8 cellular contexts compared by ENCODE assay signal in the genomic region with DNA sequence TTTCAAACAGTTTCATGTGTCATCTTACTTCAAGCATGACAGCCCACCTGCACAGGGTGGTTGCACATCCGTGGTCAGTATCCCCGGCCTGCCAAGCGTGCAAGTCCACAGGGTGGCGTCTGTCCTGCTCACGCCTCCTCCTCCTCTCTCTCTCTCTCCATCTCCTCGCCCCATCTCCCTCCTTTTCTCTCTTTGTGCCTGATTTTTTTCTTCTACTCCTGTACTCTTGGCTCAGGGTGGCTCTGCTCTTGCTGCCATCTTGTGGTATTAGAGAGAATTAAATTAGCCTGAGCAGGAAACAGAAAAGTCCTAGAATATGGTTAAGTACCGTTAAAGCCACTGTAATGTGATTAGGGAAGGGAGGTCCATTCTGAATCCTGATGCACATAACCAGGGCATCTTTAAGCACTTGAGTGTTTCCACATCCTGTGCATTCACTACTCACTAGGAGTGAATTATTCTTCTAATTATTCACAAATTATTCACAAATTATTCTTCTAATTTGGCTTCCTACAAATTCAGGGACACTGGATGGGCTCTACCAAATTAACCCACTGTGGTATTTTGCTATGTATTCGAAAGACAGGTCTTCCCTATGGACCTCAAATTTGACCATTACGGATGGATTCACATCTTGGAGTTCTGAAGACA. TPM values are rescaled to one million over a fixed set of nuclear protein-coding genes. Genes with fewer than 3 reads are reported as not detected.
DNase-seq lines count a peak whose midpoint lies in the region; ATAC-seq, FAIRE-seq and TF ChIP-seq lines count a peak whose summit lies in the region.

No MANE protein-coding gene starts in this region.

- WGBS in testis, 2 donors: 31 to 38% methylated on average over 9 of the region's 9 CpGs

- no peaks in the 10 kb centered on the region for H3K27me3 ChIP-seq in BLaER1
- no peaks in the 10 kb centered on the region for H3K27me3 ChIP-seq in HCT116 (ENCODE audit: insufficient read depth, low read length)
- H3K27me3 ChIP-seq in breast epithelium: no peaks in the 10 kb centered on the region
- H3K27me3 ChIP-seq in testis: no peaks in the 10 kb centered on the region

- peak; percentile 98 for ATAC-seq in HCT116

- no peaks in the 10 kb centered on the region for H3K4me1 Mint-ChIP-seq in activated CD4-positive, alpha-beta memory T cell treated with anti-CD3 and anti-CD28 coated beads for 36 hours (ENCODE audit: low read depth)
- H3K4me1 Mint-ChIP-seq in activated T-helper 1 cell treated with anti-CD3 and anti-CD28 coated beads, Interleukin-12 subunit alpha, Interleukin-12 subunit beta, Interleukin-2, Interleukin-4 antibody, amounts not matched to agents 30 ng/mL and 10 ng/mL and 1 ng/mL, durations not matched to agents 14 hours and 24 hours and 36 hours (ENCODE audit: low read depth): peaks cover 5% of the 10 kb centered on the region

- BruUV-seq in HCT116 (replicated peaks; lab: Mats Ljungman, UMichigan): no TSS peak

- H3K9me3 ChIP-seq in BLaER1: peaks cover 6% of the 10 kb centered on the region; the same call in 1 of the 2 replicates
- no peaks in the 10 kb centered on the region for H3K9me3 ChIP-seq in HCT116 (ENCODE audit: control insufficient read depth in 1 of 2, insufficient read depth in 1 of 2, low read depth in 1 of 2, low read length in 2 of 2)
- H3K9me3 ChIP-seq in breast epithelium: no peaks in the 10 kb centered on the region
- H3K9me3 ChIP-seq in testis: no peaks in the 10 kb centered on the region

- H3K27ac ChIP-seq in BLaER1 (no peak overlapping the region), HCT116 (ENCODE audit: low read depth, low read length) (no peak overlapping the region), breast epithelium (no peak overlapping the region), testis (no peak overlapping the region)

- CTCF ChIA-PET in HCT116 (lab: Charles Lee): interaction anchor here (1.3 to 2.3 kb wide), 4 partner anchors 10 to 38 kb away, joined by 3 to 20 read pairs (median 8); no protein-coding TSS in a partner anchor
- CTCF ChIA-PET in activated CD4-positive, alpha-beta memory T cell treated with anti-CD3 and anti-CD28 coated beads for 36 hours (lab: Charles Lee): interaction anchor here (1.2 to 2.9 kb wide), 5 partner anchors 10 to 130 kb away, joined by 5 to 25 read pairs (median 6); no protein-coding TSS in a partner anchor

- RAD21 ChIA-PET in HCT116 (lab: Charles Lee; ENCODE audit: low non-redundant PET in 1 of 2, low total read pairs in 2 of 2, uncharacterized antibody in 2 of 2, unreplicated experiment in 2 of 2): interaction anchor here in 1 of 2 experiments (1.4 kb wide), 1 partner anchor 38 kb away, joined by 5 read pairs; no protein-coding TSS in a partner anchor

- TF ChIP-seq POLR2A in HCT116 (IDR thresholded peaks at IDR 0.05; ENCODE audit: borderline replicate concordance, extremely low read depth, insufficient read depth, insufficient read length): no peak
- TF ChIP-seq POLR2A in breast epithelium (IDR thresholded peaks at IDR 0.05): no peak
- TF ChIP-seq POLR2A in testis (IDR thresholded peaks at IDR 0.05): no peak

- no peaks in the 10 kb centered on the region for H3K79me2 ChIP-seq in HCT116 (ENCODE audit: insufficient read depth, low read length)

- DNase-seq in HCT116 (ENCODE audit: low read depth, low spot score) (peak; percentile 82), NCI-H526 (lab: John Stamatoyannopoulos, UW) (peak; percentile 38 to 63), breast epithelium (ENCODE audit: low spot score in 2 of 2) (no peak), testis (peak; percentile 67)
- no peak for DNase-seq in activated CD4-positive, alpha-beta memory T cell treated with anti-CD3 and anti-CD28 coated beads for 36 hours
- no peak for DNase-seq in activated T-helper 1 cell treated with anti-CD3 and anti-CD28 coated beads, Interleukin-12 subunit alpha, Interleukin-12 subunit beta, Interleukin-2, Interleukin-4 antibody, amounts not matched to agents 30 ng/mL and 10 ng/mL and 1 ng/mL, durations not matched to agents 14 hours and 24 hours and 36 hours (ENCODE audit: low spot score)

- no peak overlapping the region for H3K4me3 Mint-ChIP-seq in activated CD4-positive, alpha-beta memory T cell treated with anti-CD3 and anti-CD28 coated beads for 36 hours
- H3K4me3 Mint-ChIP-seq in activated T-helper 1 cell treated with anti-CD3 and anti-CD28 coated beads, Interleukin-12 subunit alpha, Interleukin-12 subunit beta, Interleukin-2, Interleukin-4 antibody, amounts not matched to agents 30 ng/mL and 10 ng/mL and 1 ng/mL, durations not matched to agents 14 hours and 24 hours and 36 hours: no peak overlapping the region

- H3K27ac Mint-ChIP-seq in activated CD4-positive, alpha-beta memory T cell treated with anti-CD3 and anti-CD28 coated beads for 36 hours: no peak overlapping the region
- no peak overlapping the region for H3K27ac Mint-ChIP-seq in activated T-helper 1 cell treated with anti-CD3 and anti-CD28 coated beads, Interleukin-12 subunit alpha, Interleukin-12 subunit beta, Interleukin-2, Interleukin-4 antibody, amounts not matched to agents 30 ng/mL and 10 ng/mL and 1 ng/mL, durations not matched to agents 14 hours and 24 hours and 36 hours

- H3K9ac ChIP-seq in BLaER1 (no peak overlapping the region), HCT116 (ENCODE audit: low read length) (no peak overlapping the region)

- peak; percentile 85 for FAIRE-seq in islet of Langerhans (lab: Jason Lieb, UNC)

- H3K27me3 Mint-ChIP-seq in activated CD4-positive, alpha-beta memory T cell treated with anti-CD3 and anti-CD28 coated beads for 36 hours: peaks cover 2% of the 10 kb centered on the region
- H3K27me3 Mint-ChIP-seq in activated T-helper 1 cell treated with anti-CD3 and anti-CD28 coated beads, Interleukin-12 subunit alpha, Interleukin-12 subunit beta, Interleukin-2, Interleukin-4 antibody, amounts not matched to agents 30 ng/mL and 10 ng/mL and 1 ng/mL, durations not matched to agents 14 hours and 24 hours and 36 hours (ENCODE audit: insufficient read depth): peaks cover 19% of the 10 kb centered on the region

- intact Hi-C loops in HCT116 (cut with micrococcal nuclease) (loop anchor here (1.0 kb wide), 2 partner anchors 39 to 131 kb away; no protein-coding TSS in a partner anchor), breast epithelium (cut with DNase I; ENCODE audit: low total_unique reads) (no loop called here), testis (cut with DNase I; ENCODE audit: low total_unique reads) (no loop called here)
- intact Hi-C loops in activated CD4-positive, alpha-beta memory T cell treated with anti-CD3 and anti-CD28 coated beads for 36 hours (cut with micrococcal nuclease): loop anchor here (2.0 kb wide), 1 partner anchor 38 kb away; no protein-coding TSS in a partner anchor
- intact Hi-C loops in activated T-helper 1 cell treated with anti-CD3 and anti-CD28 coated beads, Interleukin-12 subunit alpha, Interleukin-12 subunit beta, Interleukin-2, Interleukin-4 antibody, amounts not matched to agents 30 ng/mL and 10 ng/mL and 1 ng/mL, durations not matched to agents 14 hours and 24 hours and 36 hours (cut with micrococcal nuclease): loop anchor here (5.0 kb wide), 1 partner anchor 129 kb away; no protein-coding TSS in a partner anchor

- POLR2A ChIA-PET in HCT116 (lab: Charles Lee): no interaction called here
- POLR2A ChIA-PET in activated CD4-positive, alpha-beta memory T cell treated with anti-CD3 and anti-CD28 coated beads for 36 hours (lab: Charles Lee): no interaction called here

- H3K4me3 ChIP-seq in BLaER1 (no peak overlapping the region), HCT116 (replicated peaks in 1 of 2; ENCODE audit: low read depth in 1 of 2, low read length in 2 of 2) (no peak overlapping the region), breast epithelium (no peak overlapping the region), testis (no peak overlapping the region)

- peak; percentile 83 for TF ChIP-seq RAD21 in HCT116 (IDR thresholded peaks at IDR 0.05; ENCODE audit: low read depth)

- TF ChIP-seq CTCF in HCT116 (IDR thresholded peaks at IDR 0.05 in 2 of 3, conservative IDR thresholded peaks at IDR 0.05 in 1 of 3; ENCODE audit: borderline replicate concordance in 1 of 3, insufficient read depth in 1 of 3, low read depth in 2 of 3, low read length in 2 of 3) (peak; percentile 73 to 97 (median 83)), breast epithelium (IDR thresholded peaks at IDR 0.05) (peak; percentile 60 to 78 (median 76)), testis (IDR thresholded peaks at IDR 0.05) (peak; percentile 56 to 78 (median 73))

- H3K9me3 Mint-ChIP-seq in activated CD4-positive, alpha-beta memory T cell treated with anti-CD3 and anti-CD28 coated beads for 36 hours: no peaks in the 10 kb centered on the region
- H3K9me3 Mint-ChIP-seq in activated T-helper 1 cell treated with anti-CD3 and anti-CD28 coated beads, Interleukin-12 subunit alpha, Interleukin-12 subunit beta, Interleukin-2, Interleukin-4 antibody, amounts not matched to agents 30 ng/mL and 10 ng/mL and 1 ng/mL, durations not matched to agents 14 hours and 24 hours and 36 hours: no peaks in the 10 kb centered on the region

- H3K9me2 ChIP-seq in HCT116 (ENCODE audit: insufficient read depth): no peaks in the 10 kb centered on the region

- no peaks in the 10 kb centered on the region for H4K20me1 ChIP-seq in BLaER1
- H4K20me1 ChIP-seq in HCT116 (ENCODE audit: insufficient read depth): no peaks in the 10 kb centered on the region

- no peaks in the 10 kb centered on the region for H3K36me3 ChIP-seq in BLaER1
- H3K36me3 ChIP-seq in HCT116 (ENCODE audit: control insufficient read depth in 1 of 2, insufficient read depth in 2 of 2, low read length in 2 of 2): no peaks in the 10 kb centered on the region
- H3K36me3 ChIP-seq in breast epithelium: no peaks in the 10 kb centered on the region
- no peaks in the 10 kb centered on the region for H3K36me3 ChIP-seq in testis (ENCODE audit: low read depth, missing control alignments)

- H3K4me2 ChIP-seq in BLaER1 (peak overlapping the region; percentile 34), HCT116 (ENCODE audit: low read length) (peak overlapping the region; percentile 8; the same call in 1 of the 2 replicates)

- H3K4me1 ChIP-seq in BLaER1: peaks cover 9% of the 10 kb centered on the region; the same call in 1 of the 2 replicates
- peaks cover 0 to 5% of the 10 kb centered on the region in 2 experiments; a peak in 1 of 4 replicates for H3K4me1 ChIP-seq in HCT116 (ENCODE audit: control insufficient read depth in 1 of 2, insufficient read depth in 2 of 2, low read length in 2 of 2)
- no peaks in the 10 kb centered on the region for H3K4me1 ChIP-seq in breast epithelium
- H3K4me1 ChIP-seq in testis: peaks cover 4% of the 10 kb centered on the region

- no peaks in the 10 kb centered on the region for H3K36me3 Mint-ChIP-seq in activated CD4-positive, alpha-beta memory T cell treated with anti-CD3 and anti-CD28 coated beads for 36 hours
- H3K36me3 Mint-ChIP-seq in activated T-helper 1 cell treated with anti-CD3 and anti-CD28 coated beads, Interleukin-12 subunit alpha, Interleukin-12 subunit beta, Interleukin-2, Interleukin-4 antibody, amounts not matched to agents 30 ng/mL and 10 ng/mL and 1 ng/mL, durations not matched to agents 14 hours and 24 hours and 36 hours (ENCODE audit: low read depth): no peaks in the 10 kb centered on the region

- H2AFZ ChIP-seq in HCT116 (ENCODE audit: low read depth, low read length, poor library complexity, severe bottlenecking): peak overlapping the region; percentile 93

RNA-seq across cellular contexts. Expression of gene DTX1, which starts 25.5 kb away (rescaled TPM):
- total RNA-seq in HCT116 (2021; ENCODE audit: unreplicated experiment): not detected
- polyA plus RNA-seq in HCT116 (2012): 0.55 and 0.62 TPM in 2 replicates
- total RNA-seq in breast epithelium: 10 to 100 TPM in 2 of 3 donors, 1 to 10 TPM in 1; 7.9 to 46.6 (median 20.0) TPM
- total RNA-seq in testis: 10 to 100 TPM; 22.8 to 26.9 TPM
- 15.0 TPM for polyA plus RNA-seq in testis (ENCODE audit: insufficient read depth, low read depth, low replicate concordance)
- total RNA-seq in activated CD4-positive, alpha-beta memory T cell treated with anti-CD3 and anti-CD28 coated beads for 36 hours: 10 to 100 TPM; 11.0 to 12.4 TPM
- total RNA-seq in activated T-helper 1 cell treated with anti-CD3 and anti-CD28 coated beads, Interleukin-12 subunit alpha, Interleukin-12 subunit beta, Interleukin-2, Interleukin-4 antibody, amounts not matched to agents 30 ng/mL and 10 ng/mL and 1 ng/mL, durations not matched to agents 14 hours and 24 hours and 36 hours: 0.29 TPM in 2 replicates

RNA-seq across cellular contexts. Expression of gene OAS2, which starts 52.7 kb away (rescaled TPM):
- total RNA-seq in HCT116 (2021; ENCODE audit: unreplicated experiment): 0.30 TPM
- polyA plus RNA-seq in HCT116 (2012): 0.03 and 0.12 TPM in 2 replicates
- total RNA-seq in breast epithelium: 1 to 10 TPM; 6.2 to 9.5 (median 7.9) TPM
- total RNA-seq in testis: 1 to 10 TPM; 3.2 to 3.5 TPM
- 9.0 TPM for polyA plus RNA-seq in testis (ENCODE audit: insufficient read depth, low read depth, low replicate concordance)
- 100 to 1,000 TPM; 140 to 148 TPM for total RNA-seq in activated CD4-positive, alpha-beta memory T cell treated with anti-CD3 and anti-CD28 coated beads for 36 hours
- total RNA-seq in activated T-helper 1 cell treated with anti-CD3 and anti-CD28 coated beads, Interleukin-12 subunit alpha, Interleukin-12 subunit beta, Interleukin-2, Interleukin-4 antibody, amounts not matched to agents 30 ng/mL and 10 ng/mL and 1 ng/mL, durations not matched to agents 14 hours and 24 hours and 36 hours: 113 and 119 TPM in 2 replicates

Comparison
In these comparisons a context has a peak if more than half of its experiments do, and no peak if none do; other contexts are left out.
1. DNase-seq: peak in HCT116 (single experiment), NCI-H526 (2 of 2) and testis (single experiment); none in breast epithelium (0 of 2), activated CD4-positive, alpha-beta memory T cell treated with anti-CD3 and anti-CD28 coated beads for 36 hours (single experiment) and activated T-helper 1 cell treated with anti-CD3 and anti-CD28 coated beads, Interleukin-12 subunit alpha, Interleukin-12 subunit beta, Interleukin-2, Interleukin-4 antibody, amounts not matched to agents 30 ng/mL and 10 ng/mL and 1 ng/mL, durations not matched to agents 14 hours and 24 hours and 36 hours (single experiment).
2. RNA of gene OAS2, which starts 52.7 kb away (total RNA-seq): 140 to 148 TPM in activated CD4-positive, alpha-beta memory T cell treated with anti-CD3 and anti-CD28 coated beads for 36 hours and 113 to 119 TPM in activated T-helper 1 cell treated with anti-CD3 and anti-CD28 coated beads, Interleukin-12 subunit alpha, Interleukin-12 subunit beta, Interleukin-2, Interleukin-4 antibody, amounts not matched to agents 30 ng/mL and 10 ng/mL and 1 ng/mL, durations not matched to agents 14 hours and 24 hours and 36 hours; 6.2 to 9.5 TPM in breast epithelium, 3.2 to 3.5 TPM in testis and 0.30 TPM in HCT116 (single experiment); every median in the first group is over 10 times any median in the second.
3. intact Hi-C loops: an anchor here in HCT116 (1.0 kb wide), activated CD4-positive, alpha-beta memory T cell treated with anti-CD3 and anti-CD28 coated beads for 36 hours (2.0 kb wide) and activated T-helper 1 cell treated with anti-CD3 and anti-CD28 coated beads, Interleukin-12 subunit alpha, Interleukin-12 subunit beta, Interleukin-2, Interleukin-4 antibody, amounts not matched to agents 30 ng/mL and 10 ng/mL and 1 ng/mL, durations not matched to agents 14 hours and 24 hours and 36 hours (5.0 kb wide); none called in breast epithelium and testis.
4. Peak in every context shown above with its lines, with median percentiles within 50 percentile points of each other: CTCF ChIP-seq.